Comparison of ENCODE assay signal across 1 cellular context in the genomic region with DNA sequence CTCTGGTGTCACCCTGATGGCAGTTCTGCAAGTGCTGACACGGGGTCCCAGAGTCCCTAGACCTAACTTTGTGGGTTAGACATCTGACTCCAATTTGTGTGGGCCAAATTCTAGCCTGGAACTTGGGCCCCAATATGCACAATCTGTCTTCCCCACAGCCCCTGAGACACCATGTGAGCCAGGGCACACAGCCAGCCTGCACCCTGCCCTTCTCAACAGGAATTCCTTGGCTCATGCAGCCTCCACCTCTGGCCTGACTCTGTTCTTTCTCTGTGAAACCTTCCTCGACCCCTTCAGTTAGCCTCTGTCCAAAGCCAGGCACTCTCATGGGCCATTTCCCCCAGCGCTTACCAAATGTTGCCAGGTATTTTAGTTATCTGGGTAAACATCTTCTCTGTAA.
TF ChIP-seq lines count a peak whose summit lies in the region.

No MANE protein-coding gene starts in this region.

TF ChIP-seq in HepG2, 621 proteins besides CTCF, POLR2A, EP300 and RAD21 (continued from another document):
- TF ChIP-seq, protein P1, sequence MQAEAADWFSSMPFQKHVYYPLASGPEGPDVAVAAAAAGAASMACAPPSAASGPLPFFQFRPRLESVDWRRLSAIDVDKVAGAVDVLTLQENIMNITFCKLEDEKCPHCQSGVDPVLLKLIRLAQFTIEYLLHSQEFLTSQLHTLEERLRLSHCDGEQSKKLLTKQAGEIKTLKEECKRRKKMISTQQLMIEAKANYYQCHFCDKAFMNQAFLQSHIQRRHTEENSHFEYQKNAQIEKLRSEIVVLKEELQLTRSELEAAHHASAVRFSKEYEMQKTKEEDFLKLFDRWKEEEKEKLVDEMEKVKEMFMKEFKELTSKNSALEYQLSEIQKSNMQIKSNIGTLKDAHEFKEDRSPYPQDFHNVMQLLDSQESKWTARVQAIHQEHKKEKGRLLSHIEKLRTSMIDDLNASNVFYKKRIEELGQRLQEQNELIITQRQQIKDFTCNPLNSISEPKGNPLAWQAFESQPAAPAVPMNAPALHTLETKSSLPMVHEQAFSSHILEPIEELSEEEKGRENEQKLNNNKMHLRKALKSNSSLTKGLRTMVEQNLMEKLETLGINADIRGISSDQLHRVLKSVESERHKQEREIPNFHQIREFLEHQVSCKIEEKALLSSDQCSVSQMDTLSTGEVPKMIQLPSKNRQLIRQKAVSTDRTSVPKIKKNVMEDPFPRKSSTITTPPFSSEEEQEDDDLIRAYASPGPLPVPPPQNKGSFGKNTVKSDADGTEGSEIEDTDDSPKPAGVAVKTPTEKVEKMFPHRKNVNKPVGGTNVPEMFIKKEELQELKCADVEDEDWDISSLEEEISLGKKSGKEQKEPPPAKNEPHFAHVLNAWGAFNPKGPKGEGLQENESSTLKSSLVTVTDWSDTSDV (CRISPR knock-in tag; IDR thresholded peaks at IDR 0.05): no peak
- TF ChIP-seq DMAP1 (CRISPR knock-in tag; IDR thresholded peaks at IDR 0.05) (no peak), ZNF598 (CRISPR knock-in tag; IDR thresholded peaks at IDR 0.05; ENCODE audit: borderline replicate concordance) (no peak), NR2F1 (CRISPR knock-in tag; IDR thresholded peaks at IDR 0.05) (no peak), NKX3-1 (CRISPR knock-in tag; IDR thresholded peaks at IDR 0.05) (no peak), MEIS2 (CRISPR knock-in tag; IDR thresholded peaks at IDR 0.05) (no peak), ZNF577 (CRISPR knock-in tag; IDR thresholded peaks at IDR 0.05; ENCODE audit: borderline replicate concordance, low read depth) (no peak), ZNF703 (CRISPR knock-in tag; IDR thresholded peaks at IDR 0.05; ENCODE audit: borderline replicate concordance) (no peak), ZNF296 (CRISPR knock-in tag; conservative IDR thresholded peaks at IDR 0.05) (no peak), ZNF782 (CRISPR knock-in tag; IDR thresholded peaks at IDR 0.05; ENCODE audit: borderline replicate concordance) (no peak)
- TF ChIP-seq, protein P2, sequence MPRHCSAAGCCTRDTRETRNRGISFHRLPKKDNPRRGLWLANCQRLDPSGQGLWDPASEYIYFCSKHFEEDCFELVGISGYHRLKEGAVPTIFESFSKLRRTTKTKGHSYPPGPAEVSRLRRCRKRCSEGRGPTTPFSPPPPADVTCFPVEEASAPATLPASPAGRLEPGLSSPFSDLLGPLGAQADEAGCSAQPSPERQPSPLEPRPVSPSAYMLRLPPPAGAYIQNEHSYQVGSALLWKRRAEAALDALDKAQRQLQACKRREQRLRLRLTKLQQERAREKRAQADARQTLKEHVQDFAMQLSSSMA (CRISPR knock-in tag; IDR thresholded peaks at IDR 0.05): no peak
- TF ChIP-seq, protein P3, sequence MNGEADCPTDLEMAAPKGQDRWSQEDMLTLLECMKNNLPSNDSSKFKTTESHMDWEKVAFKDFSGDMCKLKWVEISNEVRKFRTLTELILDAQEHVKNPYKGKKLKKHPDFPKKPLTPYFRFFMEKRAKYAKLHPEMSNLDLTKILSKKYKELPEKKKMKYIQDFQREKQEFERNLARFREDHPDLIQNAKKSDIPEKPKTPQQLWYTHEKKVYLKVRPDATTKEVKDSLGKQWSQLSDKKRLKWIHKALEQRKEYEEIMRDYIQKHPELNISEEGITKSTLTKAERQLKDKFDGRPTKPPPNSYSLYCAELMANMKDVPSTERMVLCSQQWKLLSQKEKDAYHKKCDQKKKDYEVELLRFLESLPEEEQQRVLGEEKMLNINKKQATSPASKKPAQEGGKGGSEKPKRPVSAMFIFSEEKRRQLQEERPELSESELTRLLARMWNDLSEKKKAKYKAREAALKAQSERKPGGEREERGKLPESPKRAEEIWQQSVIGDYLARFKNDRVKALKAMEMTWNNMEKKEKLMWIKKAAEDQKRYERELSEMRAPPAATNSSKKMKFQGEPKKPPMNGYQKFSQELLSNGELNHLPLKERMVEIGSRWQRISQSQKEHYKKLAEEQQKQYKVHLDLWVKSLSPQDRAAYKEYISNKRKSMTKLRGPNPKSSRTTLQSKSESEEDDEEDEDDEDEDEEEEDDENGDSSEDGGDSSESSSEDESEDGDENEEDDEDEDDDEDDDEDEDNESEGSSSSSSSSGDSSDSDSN (CRISPR knock-in tag; IDR thresholded peaks at IDR 0.05): no peak
